10 cellular contexts compared by ENCODE assay signal in genomic region chr16:17396762-17397498, GRCh38.
A peak's percentile ranks its signal among the peaks of the same experiment; 100 is the strongest.
DNase-seq lines count a peak whose midpoint lies in the region; ATAC-seq, FAIRE-seq and TF ChIP-seq lines count a peak whose summit lies in the region.
"Had no signal": no experiment of that assay in that cellular context is flagged by ENCODE, and none has a peak within 500 bp of the region (broad histone marks: within the 10 kb centered on the region; RNA-seq: fewer than 3 reads in every experiment).

No MANE protein-coding gene starts in this region.

- H3K18ac ChIP-seq in neuronal stem cell (ENCODE audit: low read length), result no peak overlapping the region

- no peak overlapping the region for H2BK15ac ChIP-seq in neuronal stem cell (ENCODE audit: low read length)

- WGBS in smooth muscle cell (ENCODE audit: low lambda C conversion rate), result 54% methylated on average over 14 of the region's 14 CpGs
- no CpG with 5 or more reads among the region's 14 CpGs for WGBS in neuronal stem cell (ENCODE audit: extremely low coverage in 2 of 2, insufficient read length in 2 of 2, insufficient replicate concordance in 1 of 2), 2 donors

- no peak overlapping the region for H2BK5ac ChIP-seq in neuronal stem cell (ENCODE audit: low read length)

- no peak overlapping the region for H3K23ac ChIP-seq in neuronal stem cell (ENCODE audit: low read depth, low read length, poor library complexity)

- H3K4me2 ChIP-seq in OCI-LY1 (ENCODE audit: low read length) (peak overlapping the region; percentile 39; the same call in 1 of the 2 replicates), smooth muscle cell (peak overlapping the region; percentile 50), neuronal stem cell (ENCODE audit: insufficient read depth, low read length, poor library complexity, severe bottlenecking) (no peak overlapping the region)

- H3K36me3 ChIP-seq in OCI-LY1 (ENCODE audit: insufficient read depth, low read length) (peaks cover 9% of the 10 kb centered on the region; the same call in 1 of the 2 replicates), smooth muscle cell (ENCODE audit: low read depth) (no peaks in the 10 kb centered on the region), neuronal stem cell (replicated peaks in 1 of 2; ENCODE audit: control insufficient read depth in 2 of 2, insufficient read depth in 2 of 2, low read length in 2 of 2) (no peaks in the 10 kb centered on the region)

- no peak overlapping the region for H2BK12ac ChIP-seq in neuronal stem cell (ENCODE audit: low read length)

- H4K20me1 ChIP-seq in OCI-LY1 (ENCODE audit: insufficient read depth, low read length) (no peaks in the 10 kb centered on the region), smooth muscle cell (ENCODE audit: low read depth) (peaks cover 79% of the 10 kb centered on the region)

- H3K9ac ChIP-seq in OCI-LY1 (ENCODE audit: low read length) (no peak overlapping the region; the same call in 1 of the 2 replicates), smooth muscle cell (ENCODE audit: low read depth) (no peak overlapping the region), neuronal stem cell (ENCODE audit: low read depth, low read length, poor library complexity) (no peak overlapping the region)

- H3K27me3 ChIP-seq in OCI-LY1 (ENCODE audit: insufficient read depth, low read length), result no peaks in the 10 kb centered on the region
- H3K27me3 ChIP-seq in smooth muscle cell (ENCODE audit: low read depth), result no peaks in the 10 kb centered on the region
- H3K27me3 ChIP-seq in neuronal stem cell (ENCODE audit: control insufficient read depth in 3 of 3, insufficient read depth in 3 of 3, low read depth in 1 of 3, low read length in 3 of 3), result no peaks in the 10 kb centered on the region

- no peak overlapping the region for H2AFZ ChIP-seq in OCI-LY1 (ENCODE audit: low read length)
- H2AFZ ChIP-seq in smooth muscle cell (ENCODE audit: low read depth), result no peak overlapping the region
- H2AFZ ChIP-seq in neuronal stem cell (ENCODE audit: low read length), result no peak overlapping the region

- no peak overlapping the region for H4K91ac ChIP-seq in neuronal stem cell (ENCODE audit: low read depth, low read length, poor library complexity)

- H3K4ac ChIP-seq in neuronal stem cell (ENCODE audit: low read length), result no peak overlapping the region

- H3F3A ChIP-seq in OCI-LY1 (ENCODE audit: insufficient read depth, low read length), result no peaks in the 10 kb centered on the region
- no peaks in the 10 kb centered on the region for H3F3A ChIP-seq in smooth muscle cell (ENCODE audit: low read depth)

- no peak for FAIRE-seq in frontal cortex (lab: Jason Lieb, UNC)
- FAIRE-seq: A204.1 had no signal

- no peak overlapping the region for H4K8ac ChIP-seq in neuronal stem cell (ENCODE audit: low read depth, low read length)

- peak overlapping the region; percentile 5 for H3K4me3 ChIP-seq in OCI-LY1 (ENCODE audit: low read depth, low read length, poor library complexity, severe bottlenecking)
- H3K4me3 ChIP-seq in smooth muscle cell, result no peak overlapping the region
- H3K4me3 ChIP-seq in neuronal stem cell (ENCODE audit: low read length in 2 of 2), result no peak overlapping the region
- H3K4me3 ChIP-seq: skin epidermis had no signal

- H3K9me2 ChIP-seq in OCI-LY1 (ENCODE audit: low read depth, low read length), result no peaks in the 10 kb centered on the region

- DNase-seq in NCI-H2107 (lab: John Stamatoyannopoulos, UW) (peak; percentile 2), NCI-H2107 treated with DMSO at 0.1 percent for 48 hours (lab: John Stamatoyannopoulos, UW; ENCODE audit: unreplicated experiment) (no peak), fibroblast of gingiva (ENCODE audit: low read depth) (peak; percentile 68), smooth muscle cell (lab: John Stamatoyannopoulos, UW; ENCODE audit: unreplicated experiment) (no peak), neuronal stem cell (ENCODE audit: low spot score) (no peak), frontal cortex (ENCODE audit: low spot score in 2 of 2) (no peak)

- no peak overlapping the region for H3K14ac ChIP-seq in neuronal stem cell (ENCODE audit: low read length)

- H3K9me3 ChIP-seq in OCI-LY1 (ENCODE audit: low read length) (no peaks in the 10 kb centered on the region), smooth muscle cell (replicated peaks; ENCODE audit: low read depth) (no peaks in the 10 kb centered on the region), neuronal stem cell (replicated peaks in 1 of 2; ENCODE audit: control insufficient read depth in 2 of 2, insufficient read depth in 1 of 2, low read depth in 1 of 2, low read length in 2 of 2) (no peaks in the 10 kb centered on the region)

- H3K79me2 ChIP-seq in OCI-LY1 (ENCODE audit: insufficient read depth, low read length) (no peaks in the 10 kb centered on the region), smooth muscle cell (ENCODE audit: low read depth) (peaks cover 6% of the 10 kb centered on the region)

- H3K4me1 ChIP-seq in OCI-LY1 (ENCODE audit: insufficient read depth, low read length, severe bottlenecking) (peaks cover 60% of the 10 kb centered on the region), smooth muscle cell (ENCODE audit: low read depth) (peaks cover 11% of the 10 kb centered on the region), neuronal stem cell (ENCODE audit: control insufficient read depth in 2 of 2, insufficient read depth in 1 of 2, low read depth in 1 of 2, low read length in 2 of 2) (peaks cover 0 to 11% of the 10 kb centered on the region in 2 donors)

- no peak overlapping the region for H2BK120ac ChIP-seq in neuronal stem cell (ENCODE audit: low read depth, low read length)

- no peak overlapping the region for H2AK5ac ChIP-seq in neuronal stem cell (ENCODE audit: low read depth, low read length)

- ATAC-seq in HG02571 (IDR thresholded peaks at IDR 0.05; ENCODE audit: unreplicated experiment), result no peak

- no peaks in the 10 kb centered on the region for H3K79me1 ChIP-seq in neuronal stem cell (ENCODE audit: low read depth, low read length)

- H3K27ac ChIP-seq in OCI-LY1 (ENCODE audit: low read depth, low read length, poor library complexity, severe bottlenecking) (peak overlapping the region; percentile 80), smooth muscle cell (ENCODE audit: low read depth) (peak overlapping the region; percentile 52), neuronal stem cell (replicated peaks; ENCODE audit: low read length) (no peak overlapping the region)

- no peak for TF ChIP-seq CTCF in OCI-LY1 (IDR thresholded peaks at IDR 0.05; ENCODE audit: low read length)
- TF ChIP-seq CTCF in smooth muscle cell (IDR thresholded peaks at IDR 0.05; ENCODE audit: borderline replicate concordance, insufficient read depth, poor library complexity, severe bottlenecking), result no peak

Comparison
In these comparisons a context has a peak if more than half of its experiments do, and no peak if none do; other contexts are left out.
1. DNase-seq: peak in NCI-H2107 (single experiment) and fibroblast of gingiva (single experiment); none in NCI-H2107 treated with DMSO at 0.1 percent for 48 hours (single experiment), smooth muscle cell (single experiment), neuronal stem cell (single experiment) and frontal cortex (0 of 2).